Comparison of ENCODE assay signal across 15 cellular contexts in genomic region chr16:53998024-53998810, GRCh38.
A peak's percentile ranks its signal among the peaks of the same experiment; 100 is the strongest.
DNase-seq lines count a peak whose midpoint lies in the region; ATAC-seq and TF ChIP-seq lines count a peak whose summit lies in the region.
"Had no signal": no experiment of that assay in that cellular context is flagged by ENCODE, and none has a peak within 500 bp of the region (broad histone marks: within the 10 kb centered on the region; RNA-seq: fewer than 3 reads in every experiment).

No MANE protein-coding gene starts in this region.

- DNase-seq in SIG-M5 treated with dmso at 0.1 percent for 504 hours (lab: John Stamatoyannopoulos, UW; ENCODE audit: unreplicated experiment) (peak; percentile 37), SIG-M5 (lab: John Stamatoyannopoulos, UW) (no peak), UCSD-AML1 (lab: John Stamatoyannopoulos, UW; ENCODE audit: unreplicated experiment) (no peak), AML-193 (lab: John Stamatoyannopoulos, UW) (no peak)
- DNase-seq in stimulated activated naive CD8-positive, alpha-beta T cell treated with anti-CD3 and anti-CD28 coated beads, Interleukin-15, amount 100 ng/mL, for 72 hours = no peak
- DNase-seq in activated naive CD4-positive, alpha-beta T cell (lab: John Stamatoyannopoulos, UW) = no peak
- DNase-seq: BE2C; CD8-positive, alpha-beta memory T cell; GF-D8; HCEC 1CT; HFFc6 had no signal

- H3K4me1 Mint-ChIP-seq in stimulated activated naive CD8-positive, alpha-beta T cell treated with anti-CD3 and anti-CD28 coated beads, Interleukin-15, amount 100 ng/mL, for 72 hours = no peaks in the 10 kb centered on the region

- H3K27me3 Mint-ChIP-seq in stimulated activated naive CD8-positive, alpha-beta T cell treated with anti-CD3 and anti-CD28 coated beads, Interleukin-15, amount 100 ng/mL, for 72 hours = no peaks in the 10 kb centered on the region
- H3K27me3 Mint-ChIP-seq: CD8-positive, alpha-beta memory T cell had no signal

- H3K4me3 ChIP-seq in esophagus (ENCODE audit: low read depth in 1 of 2, low read length in 2 of 2) (no peak overlapping the region), liver (ENCODE audit: low read depth in 1 of 3, low read length in 3 of 3) (no peak overlapping the region)

- H3K27me3 ChIP-seq in esophagus (ENCODE audit: control insufficient read depth in 1 of 2, insufficient read depth in 2 of 2, low read length in 2 of 2) = no peaks in the 10 kb centered on the region
- no peaks in the 10 kb centered on the region for H3K27me3 ChIP-seq in liver (ENCODE audit: control insufficient read depth in 4 of 4, insufficient read depth in 4 of 4, low read length in 3 of 4)
- H3K27me3 ChIP-seq: BE2C had no signal

- no peak overlapping the region for H3K4me3 Mint-ChIP-seq in stimulated activated naive CD8-positive, alpha-beta T cell treated with anti-CD3 and anti-CD28 coated beads, Interleukin-15, amount 100 ng/mL, for 72 hours
- H3K4me3 Mint-ChIP-seq: CD8-positive, alpha-beta memory T cell; HFFc6 had no signal

- H3K9me3 Mint-ChIP-seq in stimulated activated naive CD8-positive, alpha-beta T cell treated with anti-CD3 and anti-CD28 coated beads, Interleukin-15, amount 100 ng/mL, for 72 hours = no peaks in the 10 kb centered on the region
- H3K9me3 Mint-ChIP-seq: CD8-positive, alpha-beta memory T cell; HFFc6 had no signal

- ATAC-seq in stimulated activated naive CD8-positive, alpha-beta T cell treated with anti-CD3 and anti-CD28 coated beads, Interleukin-15, amount 100 ng/mL, for 72 hours = no peak

- H3K27ac Mint-ChIP-seq in stimulated activated naive CD8-positive, alpha-beta T cell treated with anti-CD3 and anti-CD28 coated beads, Interleukin-15, amount 100 ng/mL, for 72 hours = no peak overlapping the region
- H3K27ac Mint-ChIP-seq: CD8-positive, alpha-beta memory T cell; HFFc6 had no signal

- TF ChIP-seq RAD21 in liver (IDR thresholded peaks at IDR 0.05) = peak in 1 of 2 donors; percentile 18

- H3K36me3 ChIP-seq in esophagus (ENCODE audit: control insufficient read depth in 2 of 2, insufficient read depth in 2 of 2, low read length in 1 of 2) (no peaks in the 10 kb centered on the region), liver (ENCODE audit: control insufficient read depth in 4 of 4, insufficient read depth in 3 of 4, low read depth in 1 of 4, low read length in 3 of 4) (no peaks in the 10 kb centered on the region)
- H3K36me3 ChIP-seq: BE2C had no signal

- 91 to 96% methylated on average over 5 of the region's 5 CpGs for WGBS in esophagus, 2 donors
- WGBS in liver = 82% methylated on average over 5 of the region's 5 CpGs

- H3K9me3 ChIP-seq in esophagus (ENCODE audit: control insufficient read depth in 2 of 2, insufficient read depth in 1 of 2, low read depth in 1 of 2, low read length in 1 of 2) (no peaks in the 10 kb centered on the region), liver (ENCODE audit: control insufficient read depth in 4 of 4, low read length in 3 of 4) (no peaks in the 10 kb centered on the region)
- H3K9me3 ChIP-seq: BE2C, Caco-2 had no signal

- peak overlapping the region; percentile 7 to 10 for H3K27ac ChIP-seq in esophagus (ENCODE audit: low read depth in 2 of 2, low read length in 1 of 2)
- H3K27ac ChIP-seq in liver (ENCODE audit: low read depth in 1 of 2, low read length in 2 of 2) = no peak overlapping the region
- H3K27ac ChIP-seq: C4-2B had no signal

- H3K4me1 ChIP-seq in esophagus (ENCODE audit: control insufficient read depth in 2 of 2, insufficient read depth in 2 of 2, low read length in 1 of 2) (no peaks in the 10 kb centered on the region), liver (ENCODE audit: control insufficient read depth in 4 of 4, insufficient read depth in 4 of 4, low read length in 3 of 4) (peaks cover 0 to 3% (median 1%) of the 10 kb centered on the region in 4 donors)
- H3K4me1 ChIP-seq: Caco-2 had no signal

- TF ChIP-seq CTCF in liver (IDR thresholded peaks at IDR 0.05; ENCODE audit: low read depth, low read length, missing input control) = no peak

- no peak overlapping the region for H3K9ac ChIP-seq in liver (ENCODE audit: low read depth in 1 of 2, low read length in 2 of 2)

TF ChIP-seq in liver, 16 proteins besides CTCF, POLR2A, EP300 and RAD21:
- TF ChIP-seq HNF4G (IDR thresholded peaks at IDR 0.05) (no peak), FOXA1 (IDR thresholded peaks at IDR 0.05) (no peak), SP1 (IDR thresholded peaks at IDR 0.05) (no peak), NR2F2 (IDR thresholded peaks at IDR 0.05) (no peak), FOXA2 (IDR thresholded peaks at IDR 0.05) (no peak), HNF4A (conservative IDR thresholded peaks at IDR 0.05) (peak; percentile 33 to 54), GABPA (IDR thresholded peaks at IDR 0.05 in 1 of 2, conservative IDR thresholded peaks at IDR 0.05 in 1 of 2) (no peak), EGR1 (IDR thresholded peaks at IDR 0.05; ENCODE audit: low read depth in 2 of 2) (no peak), JUND (IDR thresholded peaks at IDR 0.05) (no peak), TAF1 (conservative IDR thresholded peaks at IDR 0.05) (no peak), YY1 (IDR thresholded peaks at IDR 0.05) (peak; percentile 45), RXRA (IDR thresholded peaks at IDR 0.05) (peak in 1 of 2 donors; percentile 63)
- TF ChIP-seq, protein P1, sequence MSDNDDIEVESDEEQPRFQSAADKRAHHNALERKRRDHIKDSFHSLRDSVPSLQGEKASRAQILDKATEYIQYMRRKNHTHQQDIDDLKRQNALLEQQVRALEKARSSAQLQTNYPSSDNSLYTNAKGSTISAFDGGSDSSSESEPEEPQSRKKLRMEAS (IDR thresholded peaks at IDR 0.05) = no peak
- TF ChIP-seq, protein P2, sequence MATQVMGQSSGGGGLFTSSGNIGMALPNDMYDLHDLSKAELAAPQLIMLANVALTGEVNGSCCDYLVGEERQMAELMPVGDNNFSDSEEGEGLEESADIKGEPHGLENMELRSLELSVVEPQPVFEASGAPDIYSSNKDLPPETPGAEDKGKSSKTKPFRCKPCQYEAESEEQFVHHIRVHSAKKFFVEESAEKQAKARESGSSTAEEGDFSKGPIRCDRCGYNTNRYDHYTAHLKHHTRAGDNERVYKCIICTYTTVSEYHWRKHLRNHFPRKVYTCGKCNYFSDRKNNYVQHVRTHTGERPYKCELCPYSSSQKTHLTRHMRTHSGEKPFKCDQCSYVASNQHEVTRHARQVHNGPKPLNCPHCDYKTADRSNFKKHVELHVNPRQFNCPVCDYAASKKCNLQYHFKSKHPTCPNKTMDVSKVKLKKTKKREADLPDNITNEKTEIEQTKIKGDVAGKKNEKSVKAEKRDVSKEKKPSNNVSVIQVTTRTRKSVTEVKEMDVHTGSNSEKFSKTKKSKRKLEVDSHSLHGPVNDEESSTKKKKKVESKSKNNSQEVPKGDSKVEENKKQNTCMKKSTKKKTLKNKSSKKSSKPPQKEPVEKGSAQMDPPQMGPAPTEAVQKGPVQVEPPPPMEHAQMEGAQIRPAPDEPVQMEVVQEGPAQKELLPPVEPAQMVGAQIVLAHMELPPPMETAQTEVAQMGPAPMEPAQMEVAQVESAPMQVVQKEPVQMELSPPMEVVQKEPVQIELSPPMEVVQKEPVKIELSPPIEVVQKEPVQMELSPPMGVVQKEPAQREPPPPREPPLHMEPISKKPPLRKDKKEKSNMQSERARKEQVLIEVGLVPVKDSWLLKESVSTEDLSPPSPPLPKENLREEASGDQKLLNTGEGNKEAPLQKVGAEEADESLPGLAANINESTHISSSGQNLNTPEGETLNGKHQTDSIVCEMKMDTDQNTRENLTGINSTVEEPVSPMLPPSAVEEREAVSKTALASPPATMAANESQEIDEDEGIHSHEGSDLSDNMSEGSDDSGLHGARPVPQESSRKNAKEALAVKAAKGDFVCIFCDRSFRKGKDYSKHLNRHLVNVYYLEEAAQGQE (IDR thresholded peaks at IDR 0.05) = no peak
- TF ChIP-seq, protein P3, sequence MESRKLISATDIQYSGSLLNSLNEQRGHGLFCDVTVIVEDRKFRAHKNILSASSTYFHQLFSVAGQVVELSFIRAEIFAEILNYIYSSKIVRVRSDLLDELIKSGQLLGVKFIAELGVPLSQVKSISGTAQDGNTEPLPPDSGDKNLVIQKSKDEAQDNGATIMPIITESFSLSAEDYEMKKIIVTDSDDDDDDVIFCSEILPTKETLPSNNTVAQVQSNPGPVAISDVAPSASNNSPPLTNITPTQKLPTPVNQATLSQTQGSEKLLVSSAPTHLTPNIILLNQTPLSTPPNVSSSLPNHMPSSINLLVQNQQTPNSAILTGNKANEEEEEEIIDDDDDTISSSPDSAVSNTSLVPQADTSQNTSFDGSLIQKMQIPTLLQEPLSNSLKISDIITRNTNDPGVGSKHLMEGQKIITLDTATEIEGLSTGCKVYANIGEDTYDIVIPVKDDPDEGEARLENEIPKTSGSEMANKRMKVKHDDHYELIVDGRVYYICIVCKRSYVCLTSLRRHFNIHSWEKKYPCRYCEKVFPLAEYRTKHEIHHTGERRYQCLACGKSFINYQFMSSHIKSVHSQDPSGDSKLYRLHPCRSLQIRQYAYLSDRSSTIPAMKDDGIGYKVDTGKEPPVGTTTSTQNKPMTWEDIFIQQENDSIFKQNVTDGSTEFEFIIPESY (IDR thresholded peaks at IDR 0.05) = no peak
- TF ChIP-seq, protein P4, sequence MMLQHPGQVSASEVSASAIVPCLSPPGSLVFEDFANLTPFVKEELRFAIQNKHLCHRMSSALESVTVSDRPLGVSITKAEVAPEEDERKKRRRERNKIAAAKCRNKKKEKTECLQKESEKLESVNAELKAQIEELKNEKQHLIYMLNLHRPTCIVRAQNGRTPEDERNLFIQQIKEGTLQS (IDR thresholded peaks at IDR 0.05) = no peak

Comparison
In these comparisons a context has a peak if more than half of its experiments do, and no peak if none do; other contexts are left out.
1. H3K27ac ChIP-seq: peak in esophagus (2 of 2); none in liver (0 of 2).